8 cellular contexts compared by ENCODE assay signal in the genomic region with DNA sequence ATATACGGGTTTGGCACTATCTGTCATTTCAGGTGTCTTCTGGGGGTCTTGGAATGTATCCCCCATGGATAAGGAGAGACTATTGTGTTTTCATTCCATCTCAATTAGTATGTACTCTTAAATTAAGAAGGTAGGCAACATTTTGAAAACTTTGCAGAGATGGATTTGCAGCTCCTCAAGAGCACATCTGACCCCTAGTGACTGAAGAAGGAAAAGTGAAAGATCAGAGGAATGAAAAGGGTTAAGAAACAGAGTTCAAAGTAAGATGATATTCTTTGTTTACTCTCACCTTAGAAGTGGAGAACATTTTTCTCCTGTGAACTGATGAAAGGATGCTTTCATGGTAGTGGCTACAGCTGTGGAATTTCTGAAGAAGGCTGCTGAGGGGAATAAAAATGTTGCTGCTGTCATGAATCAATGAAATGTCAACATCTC. TPM values are rescaled to one million over a fixed set of nuclear protein-coding genes. Genes with fewer than 3 reads are reported as not detected.
A peak's percentile ranks its signal among the peaks of the same experiment; 100 is the strongest.
DNase-seq lines count a peak whose midpoint lies in the region; ATAC-seq and TF ChIP-seq lines count a peak whose summit lies in the region.

No MANE protein-coding gene starts in this region.

- H3K4me1 ChIP-seq in fibroblast of lung (ENCODE audit: control insufficient read depth, extremely low read depth, insufficient read depth, low read length) = no peaks in the 10 kb centered on the region

- peaks cover 17% of the 10 kb centered on the region for H3K4me1 Mint-ChIP-seq in type B pancreatic cell (ENCODE audit: unreplicated experiment)

- no peak overlapping the region for H2AFZ ChIP-seq in fibroblast of lung (ENCODE audit: low read length)

- no peak overlapping the region for H3K4me2 ChIP-seq in fibroblast of lung (ENCODE audit: extremely low read depth, insufficient read depth, low read length)

- no peak overlapping the region for H3K4me3 ChIP-seq in AG09309 (ENCODE audit: control insufficient read depth, low read depth, low read length)
- H3K4me3 ChIP-seq in fibroblast of lung (replicated peaks in 1 of 4; ENCODE audit: control extremely low read depth in 1 of 4, insufficient read depth in 1 of 4, low read depth in 3 of 4, low read length in 4 of 4) = no peak overlapping the region

- H3K27ac Mint-ChIP-seq in type B pancreatic cell = peak overlapping the region; percentile 90

- H3K36me3 Mint-ChIP-seq in type B pancreatic cell = peaks cover 38% of the 10 kb centered on the region

- H3K27ac ChIP-seq in fibroblast of lung (ENCODE audit: insufficient read depth, low read length) = no peak overlapping the region

- H4K20me1 ChIP-seq in fibroblast of lung (ENCODE audit: control insufficient read depth, extremely low read depth, insufficient read depth, low read length) = no peaks in the 10 kb centered on the region

- H3K9me3 ChIP-seq in fibroblast of lung (ENCODE audit: control insufficient read depth, insufficient read depth, low read depth, low read length) = no peaks in the 10 kb centered on the region

- H3K36me3 ChIP-seq in fibroblast of lung (ENCODE audit: control insufficient read depth, insufficient read depth, low read length) = no peaks in the 10 kb centered on the region

- H3K79me2 ChIP-seq in fibroblast of lung (ENCODE audit: control insufficient read depth, insufficient read depth, low read length) = no peaks in the 10 kb centered on the region

- no peak overlapping the region for H3K9ac ChIP-seq in fibroblast of lung (ENCODE audit: insufficient read depth, low read length)

- no peaks in the 10 kb centered on the region for H3K9me3 Mint-ChIP-seq in type B pancreatic cell

- no peak for ATAC-seq in HG02970 (IDR thresholded peaks at IDR 0.05; ENCODE audit: low FRiP score, unreplicated experiment)

- no peaks in the 10 kb centered on the region for H3K27me3 Mint-ChIP-seq in type B pancreatic cell

- in situ Hi-C loops in GM13976 (cut with MboI; ENCODE audit: low sequenced_read_pairs, unreplicated experiment) = no loop called here

- TF ChIP-seq CTCF in AG09309 (IDR thresholded peaks at IDR 0.05; ENCODE audit: control insufficient read depth, insufficient read depth, low read depth, low read length, missing control alignments) = peak; percentile 56
- TF ChIP-seq CTCF in GM13976 (IDR thresholded peaks at IDR 0.05; ENCODE audit: borderline replicate concordance, control extremely low read depth, extremely low read depth, insufficient read depth, missing control alignments) = peak; percentile 44
- peak; percentile 61 to 70 for TF ChIP-seq CTCF in fibroblast of lung (conservative IDR thresholded peaks at IDR 0.05 in 1 of 2, IDR thresholded peaks at IDR 0.05 in 1 of 2; ENCODE audit: low read depth in 1 of 2, low read length in 2 of 2)
- peak; percentile 69 for TF ChIP-seq CTCF in type B pancreatic cell (conservative IDR thresholded peaks at IDR 0.05)

- no peaks in the 10 kb centered on the region for H3K27me3 ChIP-seq in fibroblast of lung (ENCODE audit: control insufficient read depth, insufficient read depth, low read length)

- DNase-seq in AG09309 (ENCODE audit: low read depth) (no peak), GM13976 (ENCODE audit: low spot score) (no peak), RKO (ENCODE audit: low spot score) (peak; percentile 55), fibroblast of lung (ENCODE audit: low read depth in 2 of 2) (peak; percentile 49 to 66), type B pancreatic cell (ENCODE audit: extremely low spot score, unreplicated experiment) (no peak), mucosa of gallbladder (ENCODE audit: low spot score) (no peak), Ammon's horn (ENCODE audit: low spot score) (no peak)

- peak overlapping the region; percentile 71 for H3K4me3 Mint-ChIP-seq in type B pancreatic cell

RNA-seq across cellular contexts. Expression of a gene that starts 41.5 kb away (rescaled TPM):
- total RNA-seq in fibroblast of lung = 3.3 and 4.3 TPM in 2 replicates
- polyA plus RNA-seq in fibroblast of lung = 1.5 and 2.8 TPM in 2 replicates
- polyA plus RNA-seq in fibroblast of lung (2012) = 1.0 and 1.8 TPM in 2 replicates
- 0.30 and 0.82 TPM in 2 replicates for polyA minus RNA-seq in fibroblast of lung (ENCODE audit: low replicate concordance)
- total RNA-seq in type B pancreatic cell (ENCODE audit: low replicate concordance) = 40.0 and 75.3 TPM in 2 replicates
- total RNA-seq in mucosa of gallbladder = 64.3 TPM

Comparison
In these comparisons a context has a peak if more than half of its experiments do, and no peak if none do; other contexts are left out.
1. DNase-seq: peak in RKO (single experiment) and fibroblast of lung (2 of 2); none in AG09309 (single experiment), GM13976 (single experiment), type B pancreatic cell (single experiment), mucosa of gallbladder (single experiment) and Ammon's horn (single experiment).
2. Peak in every context shown above with its lines, with median percentiles within 50 percentile points of each other: CTCF ChIP-seq.